In the genomic region with DNA sequence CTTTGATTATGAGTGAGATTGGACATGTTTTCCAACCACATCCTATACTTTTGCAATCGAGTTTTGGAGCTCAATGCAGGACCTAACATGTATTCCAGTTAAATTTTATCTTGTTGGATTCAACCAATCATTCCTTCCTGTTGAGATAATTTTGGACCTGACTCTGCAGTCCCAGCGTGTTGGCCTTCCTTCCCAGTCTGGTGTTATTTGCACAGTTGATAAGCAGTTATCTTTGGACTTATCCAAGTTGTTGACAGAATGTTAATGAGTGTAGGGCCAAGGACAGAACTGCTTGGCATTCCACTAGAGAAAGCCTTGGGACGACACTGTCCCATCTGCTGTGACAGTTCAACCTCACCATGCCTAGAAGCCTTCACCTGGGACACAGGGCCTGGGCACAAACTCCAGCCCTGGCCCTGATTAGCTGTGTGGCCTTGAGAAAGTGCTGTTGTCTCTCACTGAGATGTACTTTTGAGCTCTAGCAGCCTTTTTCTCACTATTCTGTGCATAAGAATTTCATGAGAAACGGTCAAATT, we compare ENCODE assay signal across 1 cellular context.
A peak's percentile ranks its signal among the peaks of the same experiment; 100 is the strongest.
TF ChIP-seq lines count a peak whose summit lies in the region.

No MANE protein-coding gene starts in this region.

TF ChIP-seq in HepG2, 621 proteins besides CTCF, POLR2A, EP300 and RAD21 (continued from another document and continues in another):
- TF ChIP-seq, protein P1, sequence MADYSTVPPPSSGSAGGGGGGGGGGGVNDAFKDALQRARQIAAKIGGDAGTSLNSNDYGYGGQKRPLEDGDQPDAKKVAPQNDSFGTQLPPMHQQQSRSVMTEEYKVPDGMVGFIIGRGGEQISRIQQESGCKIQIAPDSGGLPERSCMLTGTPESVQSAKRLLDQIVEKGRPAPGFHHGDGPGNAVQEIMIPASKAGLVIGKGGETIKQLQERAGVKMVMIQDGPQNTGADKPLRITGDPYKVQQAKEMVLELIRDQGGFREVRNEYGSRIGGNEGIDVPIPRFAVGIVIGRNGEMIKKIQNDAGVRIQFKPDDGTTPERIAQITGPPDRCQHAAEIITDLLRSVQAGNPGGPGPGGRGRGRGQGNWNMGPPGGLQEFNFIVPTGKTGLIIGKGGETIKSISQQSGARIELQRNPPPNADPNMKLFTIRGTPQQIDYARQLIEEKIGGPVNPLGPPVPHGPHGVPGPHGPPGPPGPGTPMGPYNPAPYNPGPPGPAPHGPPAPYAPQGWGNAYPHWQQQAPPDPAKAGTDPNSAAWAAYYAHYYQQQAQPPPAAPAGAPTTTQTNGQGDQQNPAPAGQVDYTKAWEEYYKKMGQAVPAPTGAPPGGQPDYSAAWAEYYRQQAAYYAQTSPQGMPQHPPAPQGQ (CRISPR knock-in tag; IDR thresholded peaks at IDR 0.05; ENCODE audit: borderline replicate concordance), result no peak
- no peak for TF ChIP-seq SMYD3 (CRISPR knock-in tag; IDR thresholded peaks at IDR 0.05)
- no peak for TF ChIP-seq RBAK (CRISPR knock-in tag; IDR thresholded peaks at IDR 0.05)
- no peak for TF ChIP-seq DNMT1 (CRISPR knock-in tag; IDR thresholded peaks at IDR 0.05)
- TF ChIP-seq NR1H2 (CRISPR knock-in tag; IDR thresholded peaks at IDR 0.05; ENCODE audit: borderline replicate concordance, low read depth), result no peak
- no peak for TF ChIP-seq RFX3 (CRISPR knock-in tag; IDR thresholded peaks at IDR 0.05)
- TF ChIP-seq, protein P2, sequence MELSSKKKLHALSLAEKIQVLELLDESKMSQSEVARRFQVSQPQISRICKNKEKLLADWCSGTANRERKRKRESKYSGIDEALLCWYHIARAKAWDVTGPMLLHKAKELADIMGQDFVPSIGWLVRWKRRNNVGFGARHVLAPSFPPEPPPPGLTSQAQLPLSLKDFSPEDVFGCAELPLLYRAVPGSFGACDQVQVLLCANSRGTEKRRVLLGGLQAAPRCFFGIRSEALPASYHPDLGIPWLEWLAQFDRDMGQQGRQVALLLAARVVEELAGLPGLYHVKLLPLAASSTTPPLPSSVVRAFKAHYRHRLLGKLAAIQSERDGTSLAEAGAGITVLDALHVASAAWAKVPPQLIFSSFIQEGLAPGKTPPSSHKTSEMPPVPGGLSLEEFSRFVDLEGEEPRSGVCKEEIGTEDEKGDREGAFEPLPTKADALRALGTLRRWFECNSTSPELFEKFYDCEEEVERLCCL (CRISPR knock-in tag; IDR thresholded peaks at IDR 0.05; ENCODE audit: borderline replicate concordance), result no peak
- TF ChIP-seq ZNF589 (CRISPR knock-in tag; conservative IDR thresholded peaks at IDR 0.05), result no peak
- TF ChIP-seq GLI4 (CRISPR knock-in tag; IDR thresholded peaks at IDR 0.05; ENCODE audit: borderline replicate concordance), result no peak
- TF ChIP-seq, protein P3, sequence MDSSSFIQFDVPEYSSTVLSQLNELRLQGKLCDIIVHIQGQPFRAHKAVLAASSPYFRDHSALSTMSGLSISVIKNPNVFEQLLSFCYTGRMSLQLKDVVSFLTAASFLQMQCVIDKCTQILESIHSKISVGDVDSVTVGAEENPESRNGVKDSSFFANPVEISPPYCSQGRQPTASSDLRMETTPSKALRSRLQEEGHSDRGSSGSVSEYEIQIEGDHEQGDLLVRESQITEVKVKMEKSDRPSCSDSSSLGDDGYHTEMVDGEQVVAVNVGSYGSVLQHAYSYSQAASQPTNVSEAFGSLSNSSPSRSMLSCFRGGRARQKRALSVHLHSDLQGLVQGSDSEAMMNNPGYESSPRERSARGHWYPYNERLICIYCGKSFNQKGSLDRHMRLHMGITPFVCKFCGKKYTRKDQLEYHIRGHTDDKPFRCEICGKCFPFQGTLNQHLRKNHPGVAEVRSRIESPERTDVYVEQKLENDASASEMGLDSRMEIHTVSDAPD (CRISPR knock-in tag; IDR thresholded peaks at IDR 0.05), result 0 out of 2 replicates have a peak, but pooled peaks have one; percentile 47
- TF ChIP-seq, protein P4, sequence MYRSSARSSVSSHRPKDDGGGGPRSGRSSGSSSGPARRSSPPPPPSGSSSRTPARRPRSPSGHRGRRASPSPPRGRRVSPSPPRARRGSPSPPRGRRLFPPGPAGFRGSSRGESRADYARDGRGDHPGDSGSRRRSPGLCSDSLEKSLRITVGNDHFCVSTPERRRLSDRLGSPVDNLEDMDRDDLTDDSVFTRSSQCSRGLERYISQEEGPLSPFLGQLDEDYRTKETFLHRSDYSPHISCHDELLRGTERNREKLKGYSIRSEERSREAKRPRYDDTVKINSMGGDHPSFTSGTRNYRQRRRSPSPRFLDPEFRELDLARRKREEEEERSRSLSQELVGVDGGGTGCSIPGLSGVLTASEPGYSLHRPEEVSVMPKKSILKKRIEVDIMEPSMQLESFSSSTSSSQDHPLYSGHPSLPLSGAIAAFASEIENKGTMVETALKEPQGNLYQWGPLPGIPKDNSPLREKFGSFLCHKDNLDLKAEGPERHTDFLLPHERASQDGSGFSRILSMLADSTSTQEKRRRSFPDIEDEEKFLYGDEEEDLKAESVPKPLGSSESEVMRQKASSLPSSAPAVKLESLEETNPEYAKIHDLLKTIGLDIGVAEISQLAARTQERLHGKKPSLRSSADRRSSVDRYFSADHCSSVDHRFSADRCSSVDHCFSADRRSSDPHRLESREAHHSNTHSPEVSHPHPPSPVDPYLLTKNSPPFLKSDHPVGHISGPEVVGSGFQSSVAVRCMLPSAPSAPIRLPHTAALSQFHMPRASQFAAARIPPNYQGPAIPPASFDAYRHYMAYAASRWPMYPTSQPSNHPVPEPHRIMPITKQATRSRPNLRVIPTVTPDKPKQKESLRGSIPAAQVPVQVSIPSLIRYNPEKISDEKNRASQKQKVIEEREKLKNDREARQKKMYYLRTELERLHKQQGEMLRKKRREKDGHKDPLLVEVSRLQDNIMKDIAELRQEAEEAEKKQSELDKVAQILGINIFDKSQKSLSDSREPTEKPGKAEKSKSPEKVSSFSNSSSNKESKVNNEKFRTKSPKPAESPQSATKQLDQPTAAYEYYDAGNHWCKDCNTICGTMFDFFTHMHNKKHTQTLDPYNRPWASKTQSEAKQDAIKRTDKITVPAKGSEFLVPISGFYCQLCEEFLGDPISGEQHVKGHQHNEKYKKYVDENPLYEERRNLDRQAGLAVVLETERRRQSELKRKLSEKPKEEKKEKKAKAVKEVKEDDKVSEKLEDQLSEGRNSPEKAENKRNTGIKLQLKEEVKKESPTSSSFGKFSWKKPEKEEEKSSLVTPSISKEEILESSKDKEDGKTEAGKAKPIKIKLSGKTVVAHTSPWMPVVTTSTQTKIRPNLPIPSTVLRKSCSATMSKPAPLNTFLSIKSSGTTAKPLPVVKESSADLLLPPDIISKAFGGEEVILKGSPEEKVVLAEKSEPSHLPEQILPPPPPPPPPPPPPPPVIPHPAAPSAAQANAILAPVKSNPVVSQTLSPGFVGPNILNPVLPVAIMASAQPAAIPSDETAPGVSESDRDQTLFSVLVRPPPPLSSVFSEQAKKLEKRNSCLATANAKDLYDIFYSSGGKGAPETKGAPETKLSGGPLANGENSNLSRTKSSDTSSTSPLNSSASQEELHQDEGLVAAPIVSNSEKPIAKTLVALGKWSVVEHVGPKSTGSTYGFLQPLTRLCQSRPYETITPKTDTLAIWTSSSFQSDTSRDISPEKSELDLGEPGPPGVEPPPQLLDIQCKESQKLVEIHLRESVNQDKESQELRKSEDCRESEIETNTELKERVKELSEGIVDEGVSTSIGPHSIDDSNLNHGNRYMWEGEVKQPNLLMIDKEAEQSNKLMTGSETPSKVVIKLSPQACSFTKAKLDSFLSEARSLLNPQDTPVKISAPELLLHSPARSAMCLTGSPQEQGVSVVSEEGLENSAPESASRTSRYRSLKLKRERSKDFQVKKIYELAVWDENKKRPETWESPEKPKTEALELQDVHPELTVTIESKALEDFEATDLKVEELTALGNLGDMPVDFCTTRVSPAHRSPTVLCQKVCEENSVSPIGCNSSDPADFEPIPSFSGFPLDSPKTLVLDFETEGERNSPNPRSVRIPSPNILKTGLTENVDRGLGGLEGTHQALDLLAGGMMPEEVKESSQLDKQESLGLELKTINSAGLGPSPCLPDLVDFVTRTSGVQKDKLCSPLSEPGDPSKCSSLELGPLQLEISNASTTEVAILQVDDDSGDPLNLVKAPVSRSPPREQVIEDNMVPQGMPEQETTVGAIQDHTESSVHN (CRISPR knock-in tag; IDR thresholded peaks at IDR 0.05), result no peak
- no peak for TF ChIP-seq KLF9 (CRISPR knock-in tag; IDR thresholded peaks at IDR 0.05; ENCODE audit: low read depth)
- TF ChIP-seq ZNF180 (CRISPR knock-in tag; IDR thresholded peaks at IDR 0.05; ENCODE audit: borderline replicate concordance, low read depth), result no peak
- TF ChIP-seq, protein P5, sequence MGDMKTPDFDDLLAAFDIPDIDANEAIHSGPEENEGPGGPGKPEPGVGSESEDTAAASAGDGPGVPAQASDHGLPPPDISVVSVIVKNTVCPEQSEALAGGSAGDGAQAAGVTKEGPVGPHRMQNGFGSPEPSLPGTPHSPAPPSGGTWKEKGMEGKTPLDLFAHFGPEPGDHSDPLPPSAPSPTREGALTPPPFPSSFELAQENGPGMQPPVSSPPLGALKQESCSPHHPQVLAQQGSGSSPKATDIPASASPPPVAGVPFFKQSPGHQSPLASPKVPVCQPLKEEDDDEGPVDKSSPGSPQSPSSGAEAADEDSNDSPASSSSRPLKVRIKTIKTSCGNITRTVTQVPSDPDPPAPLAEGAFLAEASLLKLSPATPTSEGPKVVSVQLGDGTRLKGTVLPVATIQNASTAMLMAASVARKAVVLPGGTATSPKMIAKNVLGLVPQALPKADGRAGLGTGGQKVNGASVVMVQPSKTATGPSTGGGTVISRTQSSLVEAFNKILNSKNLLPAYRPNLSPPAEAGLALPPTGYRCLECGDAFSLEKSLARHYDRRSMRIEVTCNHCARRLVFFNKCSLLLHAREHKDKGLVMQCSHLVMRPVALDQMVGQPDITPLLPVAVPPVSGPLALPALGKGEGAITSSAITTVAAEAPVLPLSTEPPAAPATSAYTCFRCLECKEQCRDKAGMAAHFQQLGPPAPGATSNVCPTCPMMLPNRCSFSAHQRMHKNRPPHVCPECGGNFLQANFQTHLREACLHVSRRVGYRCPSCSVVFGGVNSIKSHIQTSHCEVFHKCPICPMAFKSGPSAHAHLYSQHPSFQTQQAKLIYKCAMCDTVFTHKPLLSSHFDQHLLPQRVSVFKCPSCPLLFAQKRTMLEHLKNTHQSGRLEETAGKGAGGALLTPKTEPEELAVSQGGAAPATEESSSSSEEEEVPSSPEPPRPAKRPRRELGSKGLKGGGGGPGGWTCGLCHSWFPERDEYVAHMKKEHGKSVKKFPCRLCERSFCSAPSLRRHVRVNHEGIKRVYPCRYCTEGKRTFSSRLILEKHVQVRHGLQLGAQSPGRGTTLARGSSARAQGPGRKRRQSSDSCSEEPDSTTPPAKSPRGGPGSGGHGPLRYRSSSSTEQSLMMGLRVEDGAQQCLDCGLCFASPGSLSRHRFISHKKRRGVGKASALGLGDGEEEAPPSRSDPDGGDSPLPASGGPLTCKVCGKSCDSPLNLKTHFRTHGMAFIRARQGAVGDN (CRISPR knock-in tag; IDR thresholded peaks at IDR 0.05), result no peak; the same call in 1 of the 2 replicates
- TF ChIP-seq ZFY (CRISPR knock-in tag; IDR thresholded peaks at IDR 0.05), result peak; percentile 71
- TF ChIP-seq MTF2 (CRISPR knock-in tag; IDR thresholded peaks at IDR 0.05; ENCODE audit: borderline replicate concordance), result no peak
- TF ChIP-seq, protein P6, sequence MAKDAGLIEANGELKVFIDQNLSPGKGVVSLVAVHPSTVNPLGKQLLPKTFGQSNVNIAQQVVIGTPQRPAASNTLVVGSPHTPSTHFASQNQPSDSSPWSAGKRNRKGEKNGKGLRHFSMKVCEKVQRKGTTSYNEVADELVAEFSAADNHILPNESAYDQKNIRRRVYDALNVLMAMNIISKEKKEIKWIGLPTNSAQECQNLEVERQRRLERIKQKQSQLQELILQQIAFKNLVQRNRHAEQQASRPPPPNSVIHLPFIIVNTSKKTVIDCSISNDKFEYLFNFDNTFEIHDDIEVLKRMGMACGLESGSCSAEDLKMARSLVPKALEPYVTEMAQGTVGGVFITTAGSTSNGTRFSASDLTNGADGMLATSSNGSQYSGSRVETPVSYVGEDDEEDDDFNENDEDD (CRISPR knock-in tag; IDR thresholded peaks at IDR 0.05; ENCODE audit: borderline replicate concordance), result no peak
- TF ChIP-seq, protein P7, sequence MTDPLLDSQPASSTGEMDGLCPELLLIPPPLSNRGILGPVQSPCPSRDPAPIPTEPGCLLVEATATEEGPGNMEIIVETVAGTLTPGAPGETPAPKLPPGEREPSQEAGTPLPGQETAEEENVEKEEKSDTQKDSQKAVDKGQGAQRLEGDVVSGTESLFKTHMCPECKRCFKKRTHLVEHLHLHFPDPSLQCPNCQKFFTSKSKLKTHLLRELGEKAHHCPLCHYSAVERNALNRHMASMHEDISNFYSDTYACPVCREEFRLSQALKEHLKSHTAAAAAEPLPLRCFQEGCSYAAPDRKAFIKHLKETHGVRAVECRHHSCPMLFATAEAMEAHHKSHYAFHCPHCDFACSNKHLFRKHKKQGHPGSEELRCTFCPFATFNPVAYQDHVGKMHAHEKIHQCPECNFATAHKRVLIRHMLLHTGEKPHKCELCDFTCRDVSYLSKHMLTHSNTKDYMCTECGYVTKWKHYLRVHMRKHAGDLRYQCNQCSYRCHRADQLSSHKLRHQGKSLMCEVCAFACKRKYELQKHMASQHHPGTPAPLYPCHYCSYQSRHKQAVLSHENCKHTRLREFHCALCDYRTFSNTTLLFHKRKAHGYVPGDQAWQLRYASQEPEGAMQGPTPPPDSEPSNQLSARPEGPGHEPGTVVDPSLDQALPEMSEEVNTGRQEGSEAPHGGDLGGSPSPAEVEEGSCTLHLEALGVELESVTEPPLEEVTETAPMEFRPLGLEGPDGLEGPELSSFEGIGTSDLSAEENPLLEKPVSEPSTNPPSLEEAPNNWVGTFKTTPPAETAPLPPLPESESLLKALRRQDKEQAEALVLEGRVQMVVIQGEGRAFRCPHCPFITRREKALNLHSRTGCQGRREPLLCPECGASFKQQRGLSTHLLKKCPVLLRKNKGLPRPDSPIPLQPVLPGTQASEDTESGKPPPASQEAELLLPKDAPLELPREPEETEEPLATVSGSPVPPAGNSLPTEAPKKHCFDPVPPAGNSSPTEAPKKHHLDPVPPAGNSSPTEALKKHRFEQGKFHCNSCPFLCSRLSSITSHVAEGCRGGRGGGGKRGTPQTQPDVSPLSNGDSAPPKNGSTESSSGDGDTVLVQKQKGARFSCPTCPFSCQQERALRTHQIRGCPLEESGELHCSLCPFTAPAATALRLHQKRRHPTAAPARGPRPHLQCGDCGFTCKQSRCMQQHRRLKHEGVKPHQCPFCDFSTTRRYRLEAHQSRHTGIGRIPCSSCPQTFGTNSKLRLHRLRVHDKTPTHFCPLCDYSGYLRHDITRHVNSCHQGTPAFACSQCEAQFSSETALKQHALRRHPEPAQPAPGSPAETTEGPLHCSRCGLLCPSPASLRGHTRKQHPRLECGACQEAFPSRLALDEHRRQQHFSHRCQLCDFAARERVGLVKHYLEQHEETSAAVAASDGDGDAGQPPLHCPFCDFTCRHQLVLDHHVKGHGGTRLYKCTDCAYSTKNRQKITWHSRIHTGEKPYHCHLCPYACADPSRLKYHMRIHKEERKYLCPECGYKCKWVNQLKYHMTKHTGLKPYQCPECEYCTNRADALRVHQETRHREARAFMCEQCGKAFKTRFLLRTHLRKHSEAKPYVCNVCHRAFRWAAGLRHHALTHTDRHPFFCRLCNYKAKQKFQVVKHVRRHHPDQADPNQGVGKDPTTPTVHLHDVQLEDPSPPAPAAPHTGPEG (CRISPR knock-in tag; IDR thresholded peaks at IDR 0.05), result no peak
- TF ChIP-seq TOE1 (CRISPR knock-in tag; IDR thresholded peaks at IDR 0.05), result no peak
- no peak for TF ChIP-seq ZNF724P (CRISPR knock-in tag; IDR thresholded peaks at IDR 0.05; ENCODE audit: borderline replicate concordance)
- no peak for TF ChIP-seq ZNF10 (CRISPR knock-in tag; IDR thresholded peaks at IDR 0.05; ENCODE audit: borderline replicate concordance, low read depth)
- no peak for TF ChIP-seq ZNF75D (CRISPR knock-in tag; IDR thresholded peaks at IDR 0.05; ENCODE audit: borderline replicate concordance)
- TF ChIP-seq NR2C2 (CRISPR knock-in tag; IDR thresholded peaks at IDR 0.05; ENCODE audit: borderline replicate concordance), result peak; percentile 55; the same call in 1 of the 2 replicates
- no peak for TF ChIP-seq EEA1 (CRISPR knock-in tag; IDR thresholded peaks at IDR 0.05; ENCODE audit: borderline replicate concordance)
